In the genomic region with DNA sequence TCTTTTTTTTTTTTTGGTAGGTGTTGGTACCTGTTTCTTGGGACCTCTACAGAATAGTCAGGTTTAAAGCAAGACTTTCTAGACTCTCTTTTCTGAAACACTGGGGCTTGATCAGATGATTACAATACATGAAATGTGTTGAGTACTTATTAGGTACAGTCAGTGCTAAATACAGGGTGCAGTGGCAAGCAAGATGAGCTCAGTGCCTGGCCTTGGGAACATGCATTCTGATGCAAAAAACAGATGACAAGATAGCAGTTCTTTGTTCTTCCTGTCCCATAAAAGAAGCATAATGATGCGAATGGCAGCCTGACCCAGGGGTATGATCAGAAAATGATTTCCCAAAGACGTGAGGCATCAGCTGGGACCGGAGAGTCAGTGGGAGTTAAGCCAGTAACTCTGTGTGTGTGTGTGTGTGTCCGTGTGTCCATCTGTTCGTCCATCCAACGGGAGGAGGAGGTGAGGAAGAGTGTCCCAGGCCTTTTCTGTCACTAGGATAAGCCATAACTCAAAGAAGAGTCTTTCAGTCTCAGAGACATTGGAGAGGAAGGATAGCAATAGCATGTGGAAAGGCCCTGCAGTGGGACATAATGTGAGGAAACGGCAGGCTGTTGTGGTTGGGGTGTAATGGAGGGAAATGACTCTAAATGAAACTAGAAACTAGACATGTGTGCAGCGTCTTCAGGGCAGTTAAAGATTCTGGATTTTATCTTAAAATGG, we compare ENCODE assay signal across 8 cellular contexts.
DNase-seq lines count a peak whose midpoint lies in the region; ATAC-seq and TF ChIP-seq lines count a peak whose summit lies in the region.
"Had no signal": no experiment of that assay in that cellular context is flagged by ENCODE, and none has a peak within 500 bp of the region (broad histone marks: within the 10 kb centered on the region; RNA-seq: fewer than 3 reads in every experiment).

No MANE protein-coding gene starts in this region.

- no peaks in the 10 kb centered on the region for H4K20me1 ChIP-seq in OCI-LY3 (ENCODE audit: insufficient read depth, low read length)

- H3K36me3 ChIP-seq in OCI-LY3 (replicated peaks; ENCODE audit: low read depth, low read length), result peaks cover 24% of the 10 kb centered on the region

- H3K27me3 ChIP-seq in OCI-LY3 (ENCODE audit: low read depth, low read length), result no peaks in the 10 kb centered on the region

- ATAC-seq in GM18907 (IDR thresholded peaks at IDR 0.05; ENCODE audit: unreplicated experiment), result peak; percentile 98
- peak; percentile 98 for ATAC-seq in HG02588 (IDR thresholded peaks at IDR 0.05; ENCODE audit: unreplicated experiment)

- no peak overlapping the region for H3K27ac ChIP-seq in OCI-LY3 (ENCODE audit: low read length)

- peaks cover 25% of the 10 kb centered on the region for H3K4me1 ChIP-seq in OCI-LY3 (ENCODE audit: low read length)

- H3K4me2 ChIP-seq in OCI-LY3 (ENCODE audit: low read length), result peak overlapping the region; percentile 63

- peak; percentile 4 for DNase-seq in stimulated activated CD4-positive, alpha-beta T cell treated with anti-CD3 and anti-CD28 coated beads, Interleukin-4, amount 100 ng/mL, for 1 hour
- DNase-seq in retina (no peak), NCI-H187 treated with DMSO at 0.1 percent for 48 hours (lab: John Stamatoyannopoulos, UW) (no peak), kidney tubule cell (ENCODE audit: low spot score) (no peak)
- DNase-seq: activated gamma-delta T cell treated with Interleukin-2 at 50 U/mL for 16 hours had no signal

- no peak overlapping the region for H2AFZ ChIP-seq in OCI-LY3 (ENCODE audit: low read depth, low read length)

- H3K4me3 ChIP-seq in OCI-LY3 (ENCODE audit: low read length), result peak overlapping the region; percentile 23; the same call in 1 of the 2 replicates

- H3K79me2 ChIP-seq in OCI-LY3 (ENCODE audit: low read length), result peaks cover 6% of the 10 kb centered on the region; the same call in 1 of the 2 replicates

- H3K9ac ChIP-seq in OCI-LY3 (ENCODE audit: low read length), result peak overlapping the region; percentile 1; the same call in 1 of the 2 replicates

- TF ChIP-seq CTCF in OCI-LY3 (IDR thresholded peaks at IDR 0.05; ENCODE audit: low read depth, low read length), result no peak

- no peaks in the 10 kb centered on the region for H3K9me3 ChIP-seq in OCI-LY3 (ENCODE audit: insufficient read depth, low read length)
